In genomic region chr2:1960761-1961160, GRCh38 we compare ENCODE assay signal across 23 cellular contexts.
DNase-seq lines count a peak whose midpoint lies in the region; ATAC-seq, FAIRE-seq and TF ChIP-seq lines count a peak whose summit lies in the region.
"Had no signal": no experiment of that assay in that cellular context is flagged by ENCODE, and none has a peak within 500 bp of the region (broad histone marks: within the 10 kb centered on the region; RNA-seq: fewer than 3 reads in every experiment).

No MANE protein-coding gene starts in this region.

- H3K36me3 Mint-ChIP-seq in CD4-positive, alpha-beta memory T cell: no peaks in the 10 kb centered on the region
- H3K36me3 Mint-ChIP-seq: CD8-positive, alpha-beta memory T cell had no signal

- ATAC-seq in HepG2 (no peak), right lobe of liver (no peak), upper lobe of right lung (peak; percentile 17)
- ATAC-seq: A549, GM12878 had no signal

- H4K20me1 ChIP-seq in HepG2 (ENCODE audit: insufficient read depth, low read length): no peaks in the 10 kb centered on the region
- H4K20me1 ChIP-seq: BLaER1 treated with 17β-estradiol and CSF1 and Interleukin-3, amounts not matched to agents 10 nM and 100 nM had no signal

- no peak for TF ChIP-seq RAD21 in HepG2 (CRISPR knock-in tag; IDR thresholded peaks at IDR 0.05)

- H3K27me3 Mint-ChIP-seq in CD4-positive, alpha-beta memory T cell: peaks cover 2 to 5% of the 10 kb centered on the region in 2 donors

- H3K4me2 ChIP-seq in HepG2 (ENCODE audit: low read depth, low read length): no peak overlapping the region
- H3K4me2 ChIP-seq: A549; BLaER1 treated with 17β-estradiol and CSF1 and Interleukin-3, amounts not matched to agents 10 nM and 100 nM had no signal

- in situ Hi-C loops in HepG2 (cut with HindIII; ENCODE audit: extremely low pct_ligation_motif_present, low pct_unique_long_range_greater_than_20kb): no loop called here

- H3K9me3 ChIP-seq in HepG2 (ENCODE audit: low read length): no peaks in the 10 kb centered on the region
- no peaks in the 10 kb centered on the region for H3K9me3 ChIP-seq in right lobe of liver
- H3K9me3 ChIP-seq in upper lobe of right lung: no peaks in the 10 kb centered on the region
- H3K9me3 ChIP-seq in testis: no peaks in the 10 kb centered on the region
- no peaks in the 10 kb centered on the region for H3K9me3 ChIP-seq in CD4-positive, alpha-beta memory T cell (ENCODE audit: control insufficient read depth in 1 of 2, low read length in 2 of 2)

- H3K9me3 Mint-ChIP-seq in CD4-positive, alpha-beta memory T cell: peaks cover 0 to 1% (median 0%) of the 10 kb centered on the region in 8 donors
- H3K9me3 Mint-ChIP-seq: CD4-positive, alpha-beta T cell; CD8-positive, alpha-beta memory T cell had no signal

- H3K27me3 ChIP-seq in HepG2 (ENCODE audit: control insufficient read depth in 1 of 2, insufficient read depth in 2 of 2, low read length in 2 of 2) (peaks cover 0 to 46% of the 10 kb centered on the region in 2 experiments; a peak in 2 of 5 replicates), right lobe of liver (no peaks in the 10 kb centered on the region), upper lobe of right lung (no peaks in the 10 kb centered on the region), testis (no peaks in the 10 kb centered on the region)
- H3K27me3 ChIP-seq in CD4-positive, alpha-beta memory T cell (ENCODE audit: insufficient read depth, low read length): no peaks in the 10 kb centered on the region
- H3K27me3 ChIP-seq: BLaER1 treated with 17β-estradiol and CSF1 and Interleukin-3, amounts not matched to agents 10 nM and 100 nM had no signal

- no peak for FAIRE-seq in HepG2 (lab: Jason Lieb, UNC)
- FAIRE-seq: A549, GM12878 had no signal

- TF ChIP-seq CTCF in HepG2 (CRISPR knock-in tag; IDR thresholded peaks at IDR 0.05): no peak
- TF ChIP-seq CTCF in right lobe of liver (IDR thresholded peaks at IDR 0.05): no peak
- TF ChIP-seq CTCF in upper lobe of right lung (IDR thresholded peaks at IDR 0.05): no peak
- TF ChIP-seq CTCF in testis (IDR thresholded peaks at IDR 0.05): no peak

- H3K27ac ChIP-seq in HepG2 (ENCODE audit: extremely low read length, insufficient read depth, low read length) (no peak overlapping the region), right lobe of liver (no peak overlapping the region), upper lobe of right lung (no peak overlapping the region), testis (no peak overlapping the region)
- no peak overlapping the region for H3K27ac ChIP-seq in CD4-positive, alpha-beta memory T cell (ENCODE audit: low read depth, low read length)
- H3K27ac ChIP-seq: 22Rv1; A549; BLaER1 treated with 17β-estradiol and CSF1 and Interleukin-3, amounts not matched to agents 10 nM and 100 nM; C4-2B had no signal

- H3K4me3 ChIP-seq in HepG2 (replicated peaks in 1 of 3; ENCODE audit: insufficient read depth in 1 of 3, low read depth in 2 of 3, low read length in 3 of 3): no peak overlapping the region
- H3K4me3 ChIP-seq in right lobe of liver: no peak overlapping the region
- H3K4me3 ChIP-seq in upper lobe of right lung: no peak overlapping the region
- H3K4me3 ChIP-seq in testis: no peak overlapping the region
- no peak overlapping the region for H3K4me3 ChIP-seq in CD4-positive, alpha-beta memory T cell (ENCODE audit: low read length in 2 of 2)
- H3K4me3 ChIP-seq: A549; BLaER1 treated with 17β-estradiol and CSF1 and Interleukin-3, amounts not matched to agents 10 nM and 100 nM; GM12878 had no signal

- DNase-seq in HepG2 (ENCODE audit: low spot score) (no peak), right lobe of liver (no peak), islet precursor cell (peak; percentile 36), upper lobe of right lung (no peak), testis (no peak)
- no peak for DNase-seq in CD4-positive, alpha-beta memory T cell
- DNase-seq: AML-193; CD4-positive, alpha-beta T cell; CD8-positive, alpha-beta memory T cell; COR-L47; DMS 273 treated with DMSO at 0.1 percent for 48 hours; DMS153; DMS53; DMS79; DND-41; EL; GDM1 had no signal

- no peaks in the 10 kb centered on the region for H3K79me2 ChIP-seq in HepG2 (ENCODE audit: insufficient read depth, low read length)

- H3K27ac Mint-ChIP-seq in CD4-positive, alpha-beta memory T cell: no peak overlapping the region
- H3K27ac Mint-ChIP-seq: B cell; CD4-positive, alpha-beta T cell had no signal

- H3K4me3 Mint-ChIP-seq in CD4-positive, alpha-beta memory T cell: no peak overlapping the region
- H3K4me3 Mint-ChIP-seq: B cell; CD4-positive, alpha-beta T cell; CD8-positive, alpha-beta memory T cell had no signal

- H3K4me1 Mint-ChIP-seq in CD4-positive, alpha-beta memory T cell: no peaks in the 10 kb centered on the region
- H3K4me1 Mint-ChIP-seq: B cell; CD8-positive, alpha-beta memory T cell had no signal

- POLR2A ChIA-PET in HepG2 (lab: Yijun Ruan, JAX): no interaction called here
- POLR2A ChIA-PET in CD4-positive, alpha-beta memory T cell (lab: Charles Lee; ENCODE audit: partially characterized antibody): no interaction called here

- WGBS in HepG2 (ENCODE audit: low lambda C conversion rate): 60% methylated on average over 5 of the region's 5 CpGs
- WGBS in right lobe of liver (ENCODE audit: insufficient coverage, low coverage, low lambda C conversion rate, missing lambda C conversion rate): 85% methylated on average over 3 of the region's 5 CpGs
- 90 to 97% methylated on average over 5 of the region's 5 CpGs for WGBS in testis, 2 donors

- H3K4me1 ChIP-seq in HepG2 (ENCODE audit: insufficient read depth, low read length): no peaks in the 10 kb centered on the region
- no peaks in the 10 kb centered on the region for H3K4me1 ChIP-seq in right lobe of liver
- H3K4me1 ChIP-seq in upper lobe of right lung: no peaks in the 10 kb centered on the region
- no peaks in the 10 kb centered on the region for H3K4me1 ChIP-seq in testis
- no peaks in the 10 kb centered on the region for H3K4me1 ChIP-seq in CD4-positive, alpha-beta memory T cell (ENCODE audit: insufficient read depth, low read length)
- H3K4me1 ChIP-seq: A549 had no signal

- TF ChIP-seq EP300 in HepG2 (IDR thresholded peaks at IDR 0.05; ENCODE audit: low read depth in 2 of 2, low read length in 2 of 2): no peak
- no peak for TF ChIP-seq EP300 in HepG2 (CRISPR knock-in tag; IDR thresholded peaks at IDR 0.05; ENCODE audit: borderline replicate concordance)

- TF ChIP-seq POLR2A in HepG2 (IDR thresholded peaks at IDR 0.05; ENCODE audit: insufficient read depth in 1 of 2, low read depth in 2 of 2, low read length in 2 of 2) (no peak), right lobe of liver (IDR thresholded peaks at IDR 0.05) (no peak), testis (IDR thresholded peaks at IDR 0.05) (no peak)

- intact Hi-C loops in HepG2 (cut with micrococcal nuclease; ENCODE audit: unreplicated experiment): no loop called here
- intact Hi-C loops in right lobe of liver (cut with DNase I): no loop called here
- intact Hi-C loops in upper lobe of right lung (cut with DNase I): no loop called here
- intact Hi-C loops in testis (cut with DNase I; ENCODE audit: low total_unique reads): no loop called here
- intact Hi-C loops in CD4-positive, alpha-beta memory T cell (cut with micrococcal nuclease): no loop called here

- H3K36me3 ChIP-seq in HepG2 (replicated peaks in 1 of 2; ENCODE audit: control insufficient read depth in 1 of 2, insufficient read depth in 2 of 2, low read length in 2 of 2): no peaks in the 10 kb centered on the region
- H3K36me3 ChIP-seq in right lobe of liver: no peaks in the 10 kb centered on the region
- no peaks in the 10 kb centered on the region for H3K36me3 ChIP-seq in upper lobe of right lung
- H3K36me3 ChIP-seq in testis (ENCODE audit: low read depth, missing control alignments): no peaks in the 10 kb centered on the region
- H3K36me3 ChIP-seq in CD4-positive, alpha-beta memory T cell (ENCODE audit: insufficient read depth, low read length): no peaks in the 10 kb centered on the region
- H3K36me3 ChIP-seq: BLaER1 treated with 17β-estradiol and CSF1 and Interleukin-3, amounts not matched to agents 10 nM and 100 nM had no signal

- no peak overlapping the region for H3K9ac ChIP-seq in HepG2 (ENCODE audit: insufficient read depth, low read depth, low read length)
- H3K9ac ChIP-seq: BLaER1 treated with 17β-estradiol and CSF1 and Interleukin-3, amounts not matched to agents 10 nM and 100 nM had no signal

- BruUV-seq in HepG2 (replicated peaks; lab: Mats Ljungman, UMichigan): no TSS peak

- CTCF ChIA-PET in HepG2 (lab: Yijun Ruan, JAX; ENCODE audit: low intra/inter-chr PET ratio, low total read pairs): no interaction called here
- CTCF ChIA-PET in CD4-positive, alpha-beta memory T cell (lab: Charles Lee; ENCODE audit: partially characterized antibody): no interaction called here

- H2AFZ ChIP-seq in HepG2 (ENCODE audit: low read length): no peak overlapping the region

TF ChIP-seq in HepG2, 621 proteins besides CTCF, POLR2A, EP300 and RAD21:
- TF ChIP-seq ATF7 (IDR thresholded peaks at IDR 0.05) (0 out of 2 replicates have a peak, but pooled peaks have one; percentile 7), ATF7 (CRISPR knock-in tag; IDR thresholded peaks at IDR 0.05) (no peak), THRA (CRISPR knock-in tag; IDR thresholded peaks at IDR 0.05; ENCODE audit: borderline replicate concordance) (no peak), ZNF510 (CRISPR knock-in tag; IDR thresholded peaks at IDR 0.05; ENCODE audit: low read depth) (no peak), CREB1 (IDR thresholded peaks at IDR 0.05) (peak; percentile 55; the same call in 1 of the 2 replicates), CREB1 (CRISPR knock-in tag; IDR thresholded peaks at IDR 0.05) (no peak)
TF ChIP-seq in HepG2: peak in this region for 2.
